Comparison of ENCODE assay signal across 8 cellular contexts in genomic region chr4:124903995-124904722, GRCh38.
A peak's percentile ranks its signal among the peaks of the same experiment; 100 is the strongest.
DNase-seq lines count a peak whose midpoint lies in the region; ATAC-seq and TF ChIP-seq lines count a peak whose summit lies in the region.

No MANE protein-coding gene starts in this region.

- no peaks in the 10 kb centered on the region for H3K9me3 ChIP-seq in breast epithelium
- H3K9me3 ChIP-seq in effector memory CD4-positive, alpha-beta T cell (ENCODE audit: control insufficient read depth, low read length) = no peaks in the 10 kb centered on the region

- peak; percentile 29 for DNase-seq in AG08396 (ENCODE audit: low spot score)
- DNase-seq in NCI-H128 (lab: John Stamatoyannopoulos, UW; ENCODE audit: unreplicated experiment) = peak; percentile 40
- no peak for DNase-seq in breast epithelium (ENCODE audit: low spot score in 2 of 2)
- peak; percentile 6 for DNase-seq in medulla oblongata (ENCODE audit: extremely low spot score)
- no peak for DNase-seq in HuH-7.5 (ENCODE audit: low spot score)
- DNase-seq in UCSD-AML1 (lab: John Stamatoyannopoulos, UW; ENCODE audit: unreplicated experiment) = no peak
- no peak for DNase-seq in effector memory CD4-positive, alpha-beta T cell

- no peak for ATAC-seq in GM21526 (IDR thresholded peaks at IDR 0.05; ENCODE audit: low FRiP score, unreplicated experiment)

- H3K27me3 ChIP-seq in breast epithelium = no peaks in the 10 kb centered on the region
- H3K27me3 ChIP-seq in effector memory CD4-positive, alpha-beta T cell (replicated peaks; ENCODE audit: control insufficient read depth, insufficient read depth, low read length, poor library complexity, severe bottlenecking) = no peaks in the 10 kb centered on the region

- H3K4me3 ChIP-seq in breast epithelium = peak overlapping the region in 2 of 3 donors; percentile 23 to 57
- H3K4me3 ChIP-seq in effector memory CD4-positive, alpha-beta T cell (ENCODE audit: insufficient read depth, low read depth, low read length, poor library complexity, severe bottlenecking) = no peak overlapping the region

- intact Hi-C loops in breast epithelium (cut with DNase I; ENCODE audit: low total_unique reads) = no loop called here

- TF ChIP-seq CTCF in breast epithelium (IDR thresholded peaks at IDR 0.05) = no peak

- H3K36me3 ChIP-seq in breast epithelium = no peaks in the 10 kb centered on the region
- no peaks in the 10 kb centered on the region for H3K36me3 ChIP-seq in effector memory CD4-positive, alpha-beta T cell (ENCODE audit: control insufficient read depth, insufficient read depth, low read length)

- H3K27ac ChIP-seq in breast epithelium = peak overlapping the region; percentile 33 to 46
- no peak overlapping the region for H3K27ac ChIP-seq in effector memory CD4-positive, alpha-beta T cell (ENCODE audit: insufficient read depth, low read length, poor library complexity, severe bottlenecking)

- H3K4me1 ChIP-seq in breast epithelium = no peaks in the 10 kb centered on the region
- no peaks in the 10 kb centered on the region for H3K4me1 ChIP-seq in effector memory CD4-positive, alpha-beta T cell (ENCODE audit: control insufficient read depth, insufficient read depth, low read length, poor library complexity, severe bottlenecking)

- no peak for TF ChIP-seq POLR2A in breast epithelium (IDR thresholded peaks at IDR 0.05)

Comparison
In these comparisons a context has a peak if more than half of its experiments do, and no peak if none do; other contexts are left out.
1. DNase-seq: peak in AG08396 (single experiment), NCI-H128 (single experiment) and medulla oblongata (single experiment); none in breast epithelium (0 of 2), HuH-7.5 (single experiment), UCSD-AML1 (single experiment) and effector memory CD4-positive, alpha-beta T cell (0 of 3).